In genomic region chr5:1118738-1119137, GRCh38 we compare ENCODE assay signal across 10 cellular contexts. TPM values are rescaled to one million over a fixed set of nuclear protein-coding genes. Genes with fewer than 3 reads are reported as not detected.
DNase-seq lines count a peak whose midpoint lies in the region; ATAC-seq and TF ChIP-seq lines count a peak whose summit lies in the region.
"Had no signal": no experiment of that assay in that cellular context is flagged by ENCODE, and none has a peak within 500 bp of the region (broad histone marks: within the 10 kb centered on the region; RNA-seq: fewer than 3 reads in every experiment).

No MANE protein-coding gene starts in this region.

- POLR2A ChIA-PET in activated CD4-positive, alpha-beta memory T cell treated with anti-CD3 and anti-CD28 coated beads for 36 hours (lab: Charles Lee), result no interaction called here
- POLR2A ChIA-PET in Caco-2 (lab: Charles Lee), result interaction anchor here (0.6 kb wide), 1 partner anchor 79 kb away, joined by 5 read pairs; no protein-coding TSS in a partner anchor

- CTCF ChIA-PET in activated CD4-positive, alpha-beta memory T cell treated with anti-CD3 and anti-CD28 coated beads for 36 hours (lab: Charles Lee), result no interaction called here
- CTCF ChIA-PET in Caco-2 (lab: Charles Lee), result interaction anchor here (0.6 to 1.1 kb wide), 2 partner anchors 11 to 86 kb away, joined by 3 to 4 read pairs; no protein-coding TSS in a partner anchor

- H2AFZ ChIP-seq in GM23338 (no peak overlapping the region), parathyroid adenoma (peak overlapping the region; percentile 59)

- H3K9me2 ChIP-seq in GM23338 (ENCODE audit: insufficient read depth), result no peaks in the 10 kb centered on the region

- H3K9ac ChIP-seq in parathyroid adenoma, result no peak overlapping the region

- H3K4me3 ChIP-seq in GM23338 (no peak overlapping the region), parathyroid adenoma (ENCODE audit: low read depth, low read length) (no peak overlapping the region), Caco-2 (ENCODE audit: low read depth, low read length) (no peak overlapping the region)
- H3K4me3 ChIP-seq: thoracic aorta had no signal

- H3K27ac ChIP-seq in GM23338 (ENCODE audit: low read depth), result no peak overlapping the region
- H3K27ac ChIP-seq in parathyroid adenoma, result peak overlapping the region; percentile 27
- H3K27ac ChIP-seq: thoracic aorta had no signal

- DNase-seq in GM23338 (ENCODE audit: low spot score) (no peak), NCI-H526 (lab: John Stamatoyannopoulos, UW) (peak; percentile 57 to 76), Right ventricle myocardium superior (no peak), HuH-7.5 (ENCODE audit: low spot score) (no peak), Caco-2 (no peak), DMS53 treated with DMSO at 0.1 percent for 48 hours (lab: John Stamatoyannopoulos, UW; ENCODE audit: unreplicated experiment) (no peak)
- DNase-seq in activated CD4-positive, alpha-beta memory T cell treated with anti-CD3 and anti-CD28 coated beads for 36 hours, result no peak

- no peak overlapping the region for H3K27ac Mint-ChIP-seq in GM23338
- no peak overlapping the region for H3K27ac Mint-ChIP-seq in activated CD4-positive, alpha-beta memory T cell treated with anti-CD3 and anti-CD28 coated beads for 36 hours
- no peak overlapping the region for H3K27ac Mint-ChIP-seq in Caco-2 (ENCODE audit: unreplicated experiment)
- H3K27ac Mint-ChIP-seq: activated naive CD8-positive, alpha-beta T cell had no signal

- H3F3A ChIP-seq in GM23338 (replicated peaks; ENCODE audit: low read depth), result 0 out of 2 replicates have a peak, but pooled peaks cover 4% of the 10 kb centered on the region

- intact Hi-C loops in Right ventricle myocardium superior (cut with DNase I) (no loop called here), Caco-2 (cut with micrococcal nuclease; ENCODE audit: unreplicated experiment) (no loop called here)
- intact Hi-C loops in activated CD4-positive, alpha-beta memory T cell treated with anti-CD3 and anti-CD28 coated beads for 36 hours (cut with micrococcal nuclease), result no loop called here

- H3K9me3 Mint-ChIP-seq in GM23338 (no peaks in the 10 kb centered on the region), Caco-2 (ENCODE audit: unreplicated experiment) (no peaks in the 10 kb centered on the region)
- no peaks in the 10 kb centered on the region for H3K9me3 Mint-ChIP-seq in activated CD4-positive, alpha-beta memory T cell treated with anti-CD3 and anti-CD28 coated beads for 36 hours

- H3K36me3 ChIP-seq in GM23338 (ENCODE audit: insufficient read depth), result no peaks in the 10 kb centered on the region
- H3K36me3 ChIP-seq in parathyroid adenoma (ENCODE audit: control insufficient read depth, insufficient read depth, low read length), result no peaks in the 10 kb centered on the region
- no peaks in the 10 kb centered on the region for H3K36me3 ChIP-seq in Caco-2 (ENCODE audit: control insufficient read depth, insufficient read depth, low read length)
- H3K36me3 ChIP-seq: thoracic aorta had no signal

- peaks cover 9% of the 10 kb centered on the region for H3K27me3 Mint-ChIP-seq in GM23338 (ENCODE audit: insufficient read depth, low read depth, poor library complexity)
- H3K27me3 Mint-ChIP-seq in activated CD4-positive, alpha-beta memory T cell treated with anti-CD3 and anti-CD28 coated beads for 36 hours, result no peaks in the 10 kb centered on the region
- no peaks in the 10 kb centered on the region for H3K27me3 Mint-ChIP-seq in Caco-2 (ENCODE audit: insufficient read depth, unreplicated experiment)
- H3K27me3 Mint-ChIP-seq: activated naive CD8-positive, alpha-beta T cell had no signal

- H3K4me1 Mint-ChIP-seq in GM23338 (peaks cover 11% of the 10 kb centered on the region), Caco-2 (ENCODE audit: low read depth, unreplicated experiment) (peaks cover 6% of the 10 kb centered on the region)
- H3K4me1 Mint-ChIP-seq in activated CD4-positive, alpha-beta memory T cell treated with anti-CD3 and anti-CD28 coated beads for 36 hours (ENCODE audit: low read depth), result no peaks in the 10 kb centered on the region

- H3K4me1 ChIP-seq in GM23338 (ENCODE audit: insufficient read depth) (no peaks in the 10 kb centered on the region), parathyroid adenoma (peaks cover 5% of the 10 kb centered on the region), Caco-2 (no peaks in the 10 kb centered on the region)

- BruUV-seq in Caco-2 (replicated peaks; lab: Mats Ljungman, UMichigan), result no TSS peak

- H3K4me3 Mint-ChIP-seq in GM23338 (no peak overlapping the region), Caco-2 (ENCODE audit: unreplicated experiment) (no peak overlapping the region)
- H3K4me3 Mint-ChIP-seq in activated CD4-positive, alpha-beta memory T cell treated with anti-CD3 and anti-CD28 coated beads for 36 hours, result no peak overlapping the region
- H3K4me3 Mint-ChIP-seq: activated naive CD8-positive, alpha-beta T cell had no signal

- H3K79me2 ChIP-seq in GM23338 (replicated peaks; ENCODE audit: insufficient read depth) (no peaks in the 10 kb centered on the region), parathyroid adenoma (no peaks in the 10 kb centered on the region)

- H3K9me3 ChIP-seq in parathyroid adenoma (ENCODE audit: control insufficient read depth, low read length) (no peaks in the 10 kb centered on the region), Caco-2 (no peaks in the 10 kb centered on the region)
- H3K9me3 ChIP-seq: thoracic aorta had no signal

- no peak for TF ChIP-seq CTCF in GM23338 (conservative IDR thresholded peaks at IDR 0.05; ENCODE audit: low read depth in 2 of 2)
- TF ChIP-seq CTCF in parathyroid adenoma (IDR thresholded peaks at IDR 0.05), result no peak
- TF ChIP-seq CTCF in Caco-2 (IDR thresholded peaks at IDR 0.05; ENCODE audit: insufficient read depth in 1 of 2, low read depth in 1 of 2, low read length in 1 of 2, severe bottlenecking in 1 of 2, unreplicated experiment in 1 of 2), result no peak

- ATAC-seq in GM23338 (peak; percentile 70), Right ventricle myocardium superior (ENCODE audit: poor library complexity) (peak; percentile 34)

- H3K27me3 ChIP-seq in GM23338 (ENCODE audit: insufficient read depth), result no peaks in the 10 kb centered on the region
- no peaks in the 10 kb centered on the region for H3K27me3 ChIP-seq in parathyroid adenoma (ENCODE audit: control insufficient read depth, insufficient read depth, low read length)
- H3K27me3 ChIP-seq in Caco-2 (replicated peaks; ENCODE audit: control insufficient read depth, insufficient read depth, low read length), result no peaks in the 10 kb centered on the region

- H3K4me2 ChIP-seq in GM23338 (no peak overlapping the region), parathyroid adenoma (ENCODE audit: low read length) (no peak overlapping the region)

- H3K36me3 Mint-ChIP-seq in GM23338 (ENCODE audit: low read depth) (no peaks in the 10 kb centered on the region), Caco-2 (ENCODE audit: insufficient read depth, unreplicated experiment) (no peaks in the 10 kb centered on the region)
- H3K36me3 Mint-ChIP-seq in activated CD4-positive, alpha-beta memory T cell treated with anti-CD3 and anti-CD28 coated beads for 36 hours, result no peaks in the 10 kb centered on the region
- H3K36me3 Mint-ChIP-seq: activated naive CD8-positive, alpha-beta T cell had no signal

- no peaks in the 10 kb centered on the region for H4K20me1 ChIP-seq in GM23338 (replicated peaks; ENCODE audit: insufficient read depth)

TF ChIP-seq in GM23338, 12 proteins besides CTCF, POLR2A, EP300 and RAD21 (continues in another document):
- no peak for TF ChIP-seq ZNF331 (CRISPR knock-in tag; IDR thresholded peaks at IDR 0.05; ENCODE audit: low read depth)

RNA-seq across cellular contexts. Expression of gene SLC12A7, which starts 6.9 kb away (rescaled TPM):
- 32.2 TPM in 2 replicates for total RNA-seq in GM23338 (2014; rRNA removed; shearing (Covaris generic))
- 7.4 TPM in 2 replicates for polyA plus RNA-seq in GM23338 (2016; fragmentation: Nextera tagmentation; extraction: Ambion mirVana)
- total RNA-seq in Right ventricle myocardium superior (172 TPM), Caco-2 (2022) (41.7 and 42.0 TPM in 2 replicates)
- total RNA-seq in activated CD4-positive, alpha-beta memory T cell treated with anti-CD3 and anti-CD28 coated beads for 36 hours, result 10 to 100 TPM; 10.1 to 10.8 TPM

Comparison
In these comparisons a context has a peak if more than half of its experiments do, and no peak if none do; other contexts are left out.
1. DNase-seq: peak in NCI-H526 (2 of 2); none in GM23338 (single experiment), Right ventricle myocardium superior (single experiment), HuH-7.5 (single experiment), activated CD4-positive, alpha-beta memory T cell treated with anti-CD3 and anti-CD28 coated beads for 36 hours (single experiment), Caco-2 (0 of 2) and DMS53 treated with DMSO at 0.1 percent for 48 hours (single experiment).